27 cellular contexts compared by ENCODE assay signal in genomic region chr7:127928222-127928621, GRCh38.
DNase-seq lines count a peak whose midpoint lies in the region; ATAC-seq, FAIRE-seq and TF ChIP-seq lines count a peak whose summit lies in the region.
"Had no signal": no experiment of that assay in that cellular context is flagged by ENCODE, and none has a peak within 500 bp of the region (broad histone marks: within the 10 kb centered on the region; RNA-seq: fewer than 3 reads in every experiment).

No MANE protein-coding gene starts in this region.

- RAD21 ChIA-PET in GM12878 (lab: Charles Lee; ENCODE audit: unreplicated experiment) = interaction anchor here (1.2 to 1.6 kb wide), 3 partner anchors 7 to 220 kb away, joined by 3 to 4 read pairs (median 4); no protein-coding TSS in a partner anchor

- TF ChIP-seq EP300 in GM12878 (IDR thresholded peaks at IDR 0.05; ENCODE audit: borderline replicate concordance in 1 of 2, control insufficient read depth in 1 of 2, low read depth in 2 of 2, low read length in 2 of 2) = no peak

- H3K27ac ChIP-seq in DOHH2 (ENCODE audit: low read depth, low read length) = no peak overlapping the region
- H3K27ac ChIP-seq in MM.1S (ENCODE audit: low read length) = peak overlapping the region; percentile 17; the same call in 1 of the 2 replicates
- H3K27ac ChIP-seq in GM12878 (ENCODE audit: control insufficient read depth, insufficient read depth) = peak overlapping the region; percentile 36
- no peak overlapping the region for H3K27ac ChIP-seq in pancreas
- H3K27ac ChIP-seq in right lobe of liver = no peak overlapping the region
- H3K27ac ChIP-seq: A549, HL-60 had no signal

- H3K9me2 ChIP-seq in DOHH2 (replicated peaks; ENCODE audit: control insufficient read depth, low read length) = no peaks in the 10 kb centered on the region
- no peaks in the 10 kb centered on the region for H3K9me2 ChIP-seq in MM.1S (replicated peaks; ENCODE audit: insufficient read depth, low read length)

- no peak for TF ChIP-seq RAD21 in GM12878 (IDR thresholded peaks at IDR 0.05; ENCODE audit: insufficient read depth, low read depth, low read length)

- peaks cover 41% of the 10 kb centered on the region for H3K4me1 ChIP-seq in DOHH2 (ENCODE audit: control insufficient read depth, low read length)
- H3K4me1 ChIP-seq in MM.1S (ENCODE audit: low read length) = peaks cover 32% of the 10 kb centered on the region
- peaks cover 41% of the 10 kb centered on the region for H3K4me1 ChIP-seq in GM12878 (ENCODE audit: control insufficient read depth, insufficient read depth, low read length)
- peaks cover 11 to 19% (median 19%) of the 10 kb centered on the region in 3 donors for H3K4me1 ChIP-seq in pancreas
- H3K4me1 ChIP-seq in right lobe of liver = no peaks in the 10 kb centered on the region
- H3K4me1 ChIP-seq: A549 had no signal

- H3F3A ChIP-seq in DOHH2 (ENCODE audit: control insufficient read depth, insufficient read depth) (no peaks in the 10 kb centered on the region), MM.1S (ENCODE audit: insufficient read depth, low read length) (peaks cover 19% of the 10 kb centered on the region)

- ATAC-seq in GM12878 (no peak; the same call in 2 of the 3 replicates), pancreas (peak; percentile 34 to 73 (median 64)), right lobe of liver (no peak), GM18909 (IDR thresholded peaks at IDR 0.05; ENCODE audit: poor library complexity, unreplicated experiment) (no peak)
- ATAC-seq: A549, GM23338, Panc1 had no signal

- SMC1A ChIA-PET in GM12878 (lab: Charles Lee; ENCODE audit: uncharacterized antibody, unreplicated experiment) = interaction anchor here (0.6 to 2.9 kb wide), 10 partner anchors 13 to 212 kb away, joined by 3 to 10 read pairs (median 3); no protein-coding TSS in a partner anchor

- intact Hi-C loops in GM12878 (cut with micrococcal nuclease; ENCODE audit: unreplicated experiment) = no loop called here
- intact Hi-C loops in pancreas (cut with DNase I) = no loop called here
- intact Hi-C loops in right lobe of liver (cut with DNase I) = no loop called here

- TF ChIP-seq POLR2A in GM12878 (IDR thresholded peaks at IDR 0.05; ENCODE audit: low read depth, low read length) = no peak
- no peak for TF ChIP-seq POLR2A in right lobe of liver (IDR thresholded peaks at IDR 0.05)

- H3K27me3 ChIP-seq in DOHH2 (ENCODE audit: control insufficient read depth, low read length) (no peaks in the 10 kb centered on the region), MM.1S (replicated peaks; ENCODE audit: insufficient read depth, low read length) (no peaks in the 10 kb centered on the region), GM12878 (replicated peaks in 1 of 2; ENCODE audit: control insufficient read depth in 2 of 2, insufficient read depth in 2 of 2, low read length in 1 of 2) (no peaks in the 10 kb centered on the region), pancreas (no peaks in the 10 kb centered on the region), right lobe of liver (no peaks in the 10 kb centered on the region)

- H3K4me3 ChIP-seq in DOHH2 (ENCODE audit: low read length) (no peak overlapping the region), MM.1S (ENCODE audit: low read length) (peak overlapping the region; percentile 2; the same call in 1 of the 2 replicates), GM12878 (no peak overlapping the region), pancreas (no peak overlapping the region), right lobe of liver (no peak overlapping the region)
- H3K4me3 ChIP-seq: A549, GM23338 had no signal

- POLR2A ChIA-PET in GM12878 (lab: Charles Lee) = interaction anchor here (0.5 to 1.0 kb wide), 6 partner anchors 7 to 543 kb away, joined by 3 to 6 read pairs (median 3); no protein-coding TSS in a partner anchor

- CTCF ChIA-PET in GM12878 (lab: Yijun Ruan, JAX) = no interaction called here

- in situ Hi-C loops in GM12878 (cut with MboI) = no loop called here

- peaks cover 16% of the 10 kb centered on the region for H3K79me2 ChIP-seq in DOHH2 (ENCODE audit: control insufficient read depth, low read length)
- peaks cover 88% of the 10 kb centered on the region for H3K79me2 ChIP-seq in MM.1S (ENCODE audit: low read length)
- H3K79me2 ChIP-seq in GM12878 (ENCODE audit: control insufficient read depth, insufficient read depth, low read length) = peaks cover 21% of the 10 kb centered on the region

- DNase-seq in MM.1S (no peak), GM12878 (ENCODE audit: low read depth, low spot score) (no peak), pancreas (no peak), right lobe of liver (no peak)
- no peak for DNase-seq in stimulated activated naive CD4-positive, alpha-beta T cell (lab: John Stamatoyannopoulos, UW)
- DNase-seq: AML-193; CD8-positive, alpha-beta memory T cell; DMS 273 treated with DMSO at 0.1 percent for 48 hours; DND-41; H9; Kasumi-1; MV-4-11; NCI-H1105; NCI-H146; NCI-H1930; NCI-H2107; NCI-H524; NCI-H748 treated with DMSO at 0.1 percent for 48 hours; SHP77 treated with DMSO at 0.1 percent for 48 hours; T-helper 1 cell had no signal

- H3K9me3 ChIP-seq in DOHH2 (ENCODE audit: control insufficient read depth, insufficient read depth, low read length) = no peaks in the 10 kb centered on the region
- H3K9me3 ChIP-seq in MM.1S (replicated peaks; ENCODE audit: insufficient read depth, low read length) = no peaks in the 10 kb centered on the region
- peaks cover 2% of the 10 kb centered on the region; the same call in 2 of the 3 replicates for H3K9me3 ChIP-seq in GM12878 (replicated peaks; ENCODE audit: control insufficient read depth, insufficient read depth, low read length)
- no peaks in the 10 kb centered on the region for H3K9me3 ChIP-seq in pancreas
- H3K9me3 ChIP-seq in right lobe of liver = no peaks in the 10 kb centered on the region
- H3K9me3 ChIP-seq: A549 had no signal

- H3K36me3 ChIP-seq in DOHH2 (ENCODE audit: control insufficient read depth, low read length) (peaks cover 47% of the 10 kb centered on the region), MM.1S (replicated peaks; ENCODE audit: insufficient read depth, low read length) (peaks cover 5% of the 10 kb centered on the region; the same call in 1 of the 2 replicates), GM12878 (ENCODE audit: control insufficient read depth in 2 of 2, insufficient read depth in 2 of 2, low read length in 1 of 2) (peaks cover 0 to 5% of the 10 kb centered on the region in 2 experiments; a peak in 3 of 4 replicates), pancreas (peaks cover 0 to 12% (median 3%) of the 10 kb centered on the region in 3 donors), right lobe of liver (peaks cover 0 to 13% (median 4%) of the 10 kb centered on the region in 4 donors)

- no peak overlapping the region for H3K9ac ChIP-seq in MM.1S (ENCODE audit: low read length)
- no peak overlapping the region for H3K9ac ChIP-seq in GM12878 (ENCODE audit: control insufficient read depth, insufficient read depth, low read length)

- H3K4me2 ChIP-seq in DOHH2 (ENCODE audit: low read length) (peak overlapping the region; percentile 44), MM.1S (ENCODE audit: low read depth, low read length) (peak overlapping the region; percentile 41), GM12878 (ENCODE audit: control insufficient read depth, insufficient read depth) (peak overlapping the region; percentile 78)
- H3K4me2 ChIP-seq: A549, GM23338 had no signal

- H4K20me1 ChIP-seq in DOHH2 (ENCODE audit: control insufficient read depth, insufficient read depth, low read depth, low read length) = no peaks in the 10 kb centered on the region
- H4K20me1 ChIP-seq in MM.1S (ENCODE audit: insufficient read depth, low read length) = no peaks in the 10 kb centered on the region
- H4K20me1 ChIP-seq in GM12878 (ENCODE audit: control insufficient read depth, insufficient read depth) = no peaks in the 10 kb centered on the region

- H2AFZ ChIP-seq in MM.1S (ENCODE audit: low read length) (no peak overlapping the region), GM12878 (ENCODE audit: control insufficient read depth, low read depth, low read length) (no peak overlapping the region)
- H2AFZ ChIP-seq: GM23338 had no signal

- 100% methylated on average over 3 of the region's 3 CpGs for WGBS in GM12878 (ENCODE audit: insufficient coverage, insufficient replicate concordance, low lambda C conversion rate, missing lambda C conversion rate)
- 63 to 64% methylated on average over 3 of the region's 3 CpGs for WGBS in pancreas, 2 donors
- 100% methylated on average over 3 of the region's 3 CpGs for WGBS in right lobe of liver (ENCODE audit: insufficient coverage, low coverage, low lambda C conversion rate, missing lambda C conversion rate)

- no TSS peak for BruUV-seq in GM12878 (replicated peaks; lab: Mats Ljungman, UMichigan)

- TF ChIP-seq CTCF in DOHH2 (IDR thresholded peaks at IDR 0.05; ENCODE audit: low read depth, low read length, poor library complexity, severe bottlenecking) (no peak), MM.1S (IDR thresholded peaks at IDR 0.05; ENCODE audit: low read length) (no peak), GM12878 (IDR thresholded peaks at IDR 0.05 in 2 of 3, conservative IDR thresholded peaks at IDR 0.05 in 1 of 3; ENCODE audit: control insufficient read depth in 2 of 3, extremely low read depth in 1 of 3, insufficient read depth in 1 of 3, low read depth in 3 of 3, low read length in 3 of 3) (no peak), pancreas (IDR thresholded peaks at IDR 0.05) (no peak), right lobe of liver (IDR thresholded peaks at IDR 0.05) (no peak)

- FAIRE-seq in GM12878 (lab: Jason Lieb, UNC) = no peak
- FAIRE-seq in pancreas (lab: Jason Lieb, UNC) = no peak
- FAIRE-seq: A549, GM18507 had no signal

TF ChIP-seq in GM12878, 131 proteins besides CTCF, POLR2A, EP300 and RAD21 (continues in another document):
- TF ChIP-seq IRF4 (IDR thresholded peaks at IDR 0.05; ENCODE audit: low read depth, low read length) (no peak), JUND (IDR thresholded peaks at IDR 0.05; ENCODE audit: low read depth, low read length) (no peak), BCLAF1 (IDR thresholded peaks at IDR 0.05) (no peak)

Comparison
In these comparisons a context has a peak if more than half of its experiments do, and no peak if none do; other contexts are left out.
1. H3K27ac ChIP-seq: peak in MM.1S (single experiment) and GM12878 (single experiment); none in DOHH2 (single experiment), pancreas (0 of 4) and right lobe of liver (0 of 3).
2. ATAC-seq: peak in pancreas (4 of 4); none in GM12878 (single experiment), right lobe of liver (0 of 4) and GM18909 (single experiment).
3. Peak in every context shown above with its lines, with median percentiles within 50 percentile points of each other: H3K4me2 ChIP-seq.